Comparison of ENCODE assay signal across 18 cellular contexts in genomic region chr1:74748962-74749361, GRCh38. TPM values are rescaled to one million over a fixed set of nuclear protein-coding genes. Genes with fewer than 3 reads are reported as not detected.
A peak's percentile ranks its signal among the peaks of the same experiment; 100 is the strongest.
DNase-seq lines count a peak whose midpoint lies in the region; ATAC-seq and TF ChIP-seq lines count a peak whose summit lies in the region.
"Had no signal": no experiment of that assay in that cellular context is flagged by ENCODE, and none has a peak within 500 bp of the region (broad histone marks: within the 10 kb centered on the region; RNA-seq: fewer than 3 reads in every experiment).

No MANE protein-coding gene starts in this region.

- ATAC-seq in GM18505 (IDR thresholded peaks at IDR 0.05; ENCODE audit: unreplicated experiment) = peak; percentile 73
- ATAC-seq in GM19035 (IDR thresholded peaks at IDR 0.05; ENCODE audit: unreplicated experiment) = peak; percentile 47
- ATAC-seq in HG02973 (IDR thresholded peaks at IDR 0.05; ENCODE audit: unreplicated experiment) = peak; percentile 65
- ATAC-seq in esophagus mucosa = no peak
- ATAC-seq in GM23338 = no peak

- H3K4me2 ChIP-seq in GM23338 = no peak overlapping the region
- H3K4me2 ChIP-seq: PC-9 had no signal

- no peaks in the 10 kb centered on the region for H3K27me3 ChIP-seq in GM23338 (ENCODE audit: insufficient read depth)
- H3K27me3 ChIP-seq: thyroid gland had no signal

- no peak overlapping the region for H3K27ac ChIP-seq in GM23338 (ENCODE audit: low read depth)
- H3K27ac ChIP-seq: left ventricle myocardium inferior, PC-9, thyroid gland had no signal

- H3K4me1 Mint-ChIP-seq in GM23338 = peaks cover 16% of the 10 kb centered on the region
- H3K4me1 Mint-ChIP-seq: B cell had no signal

- no peaks in the 10 kb centered on the region for H4K20me1 ChIP-seq in GM23338 (replicated peaks; ENCODE audit: insufficient read depth)

- peaks cover 20% of the 10 kb centered on the region for H3K36me3 ChIP-seq in GM23338 (ENCODE audit: insufficient read depth)

- H3K4me1 ChIP-seq in GM23338 (ENCODE audit: insufficient read depth) = peaks cover 7% of the 10 kb centered on the region
- H3K4me1 ChIP-seq: left ventricle myocardium inferior, thyroid gland had no signal

- H3F3A ChIP-seq in GM23338 (replicated peaks; ENCODE audit: low read depth) = no peaks in the 10 kb centered on the region

- no peak for TF ChIP-seq POLR2A in GM18505 (IDR thresholded peaks at IDR 0.05; ENCODE audit: borderline replicate concordance, extremely low read depth, insufficient read depth, insufficient read length)

- H3K27ac Mint-ChIP-seq in GM23338 = no peak overlapping the region
- H3K27ac Mint-ChIP-seq: activated naive CD4-positive, alpha-beta T cell treated with anti-CD3 and anti-CD28 coated beads, Interleukin-2, amount 50 U/mL, for 24 hours; B cell; H9 had no signal

- H3K27me3 Mint-ChIP-seq in GM23338 (ENCODE audit: insufficient read depth, low read depth, poor library complexity) = no peaks in the 10 kb centered on the region
- H3K27me3 Mint-ChIP-seq: activated naive CD4-positive, alpha-beta T cell treated with anti-CD3 and anti-CD28 coated beads, Interleukin-2, amount 50 U/mL, for 24 hours; B cell had no signal

- DNase-seq in LoVo (ENCODE audit: low spot score) (peak; percentile 30), 8988T (no peak), GM23338 (ENCODE audit: low spot score) (no peak)
- no peak for DNase-seq in activated naive CD4-positive, alpha-beta T cell treated with Interleukin-2 at 50 U/mL for 16 hours
- DNase-seq: DMS153; effector CD4-positive, alpha-beta T cell; H9; left ventricle myocardium inferior; NCI-H2029; NCI-H524 treated with DMSO at 0.1 percent for 48 hours; PC-9; thyroid gland had no signal

- no peak for TF ChIP-seq CTCF in GM23338 (conservative IDR thresholded peaks at IDR 0.05; ENCODE audit: low read depth in 2 of 2)

- H3K4me3 ChIP-seq in GM23338 = no peak overlapping the region
- H3K4me3 ChIP-seq: left ventricle myocardium inferior, PC-9, thyroid gland had no signal

- H3K79me2 ChIP-seq in GM23338 (replicated peaks; ENCODE audit: insufficient read depth) = peaks cover 7% of the 10 kb centered on the region; the same call in 1 of the 2 replicates

- H3K9me2 ChIP-seq in GM23338 (ENCODE audit: insufficient read depth) = no peaks in the 10 kb centered on the region

- H3K9me3 Mint-ChIP-seq in GM23338 = peaks cover 19% of the 10 kb centered on the region
- H3K9me3 Mint-ChIP-seq: activated naive CD4-positive, alpha-beta T cell treated with anti-CD3 and anti-CD28 coated beads, Interleukin-2, amount 50 U/mL, for 24 hours had no signal

- H3K4me3 Mint-ChIP-seq in GM23338 = no peak overlapping the region
- H3K4me3 Mint-ChIP-seq: activated naive CD4-positive, alpha-beta T cell treated with anti-CD3 and anti-CD28 coated beads, Interleukin-2, amount 50 U/mL, for 24 hours; B cell; H9 had no signal

- no peak overlapping the region for H2AFZ ChIP-seq in GM23338
- H2AFZ ChIP-seq: PC-9 had no signal

- peaks cover 74% of the 10 kb centered on the region for H3K36me3 Mint-ChIP-seq in GM23338 (ENCODE audit: low read depth)

TF ChIP-seq in GM23338, 12 proteins besides CTCF, POLR2A, EP300 and RAD21 (continues in another document):
- TF ChIP-seq NANOG (IDR thresholded peaks at IDR 0.05; ENCODE audit: borderline replicate concordance) = no peak
- TF ChIP-seq EZH2 (IDR thresholded peaks at IDR 0.05; ENCODE audit: low read depth, unreplicated experiment) = no peak
- no peak for TF ChIP-seq CREB1 (CRISPR knock-in tag; IDR thresholded peaks at IDR 0.05; ENCODE audit: low read depth)
- no peak for TF ChIP-seq ETS1 (IDR thresholded peaks at IDR 0.05)
- TF ChIP-seq ZNF331 (CRISPR knock-in tag; IDR thresholded peaks at IDR 0.05; ENCODE audit: low read depth) = no peak
- no peak for TF ChIP-seq REST (IDR thresholded peaks at IDR 0.05; ENCODE audit: unreplicated experiment)
- TF ChIP-seq ZNF114 (CRISPR knock-in tag; IDR thresholded peaks at IDR 0.05) = no peak
- no peak for TF ChIP-seq STAT1 (IDR thresholded peaks at IDR 0.05; ENCODE audit: unreplicated experiment)
- no peak for TF ChIP-seq POLR2AphosphoS5 (IDR thresholded peaks at IDR 0.05; ENCODE audit: low read depth)

RNA-seq across cellular contexts. Expression of gene TYW3, which starts 16.0 kb away (rescaled TPM):
- 10.5 TPM for total RNA-seq in esophagus mucosa
- total RNA-seq in GM23338 (2014; rRNA removed; shearing (Covaris generic)) = 28.3 and 29.6 TPM in 2 replicates
- polyA plus RNA-seq in GM23338 (2016; fragmentation: Nextera tagmentation; extraction: Ambion mirVana) = 66.8 and 69.7 TPM in 2 replicates

RNA-seq across cellular contexts. Expression of gene CRYZ, which starts 16.1 kb away (rescaled TPM):
- 18.0 TPM for total RNA-seq in esophagus mucosa
- total RNA-seq in GM23338 (2014; rRNA removed; shearing (Covaris generic)) = 45.7 and 57.2 TPM in 2 replicates
- 52.9 and 57.8 TPM in 2 replicates for polyA plus RNA-seq in GM23338 (2016; fragmentation: Nextera tagmentation; extraction: Ambion mirVana)

Comparison
In these comparisons a context has a peak if more than half of its experiments do, and no peak if none do; other contexts are left out.
1. ATAC-seq: peak in GM18505 (single experiment), GM19035 (single experiment) and HG02973 (single experiment); none in esophagus mucosa (single experiment) and GM23338 (single experiment).